ENCODE assay signal across 27 cellular contexts in the genomic region with DNA sequence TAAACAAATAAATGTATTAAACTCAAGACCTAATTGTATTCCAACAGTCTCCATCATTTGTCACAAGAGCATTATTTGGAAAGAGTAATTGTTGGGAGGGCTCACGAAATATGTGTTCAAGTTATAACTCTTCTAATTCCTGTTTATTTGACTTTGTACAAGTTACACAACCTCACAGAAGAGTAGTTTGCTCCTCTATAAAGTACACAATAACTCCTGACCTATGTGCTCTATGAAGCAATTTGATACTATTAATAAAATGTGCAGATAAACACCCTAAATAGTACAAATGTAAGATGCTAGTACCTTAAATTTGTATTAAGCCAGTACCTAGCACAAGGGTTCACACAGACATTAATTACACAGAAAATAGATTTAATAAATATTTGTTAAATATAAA.
"Had no signal": no experiment of that assay in that cellular context is flagged by ENCODE, and none has a peak within 500 bp of the region (broad histone marks: within the 10 kb centered on the region; RNA-seq: fewer than 3 reads in every experiment).

No MANE protein-coding gene starts in this region.

- H3K9ac ChIP-seq: neural progenitor cell, parathyroid adenoma had no signal

- H3K27ac ChIP-seq: neural progenitor cell, neutrophil, parathyroid adenoma, psoas muscle, sigmoid colon, tibial nerve, uterus had no signal

- H2AFZ ChIP-seq: neural progenitor cell, parathyroid adenoma had no signal

- FAIRE-seq: islet of Langerhans, kidney had no signal

- H3K4me1 ChIP-seq: neural progenitor cell, parathyroid adenoma, psoas muscle, sigmoid colon, tibial nerve, uterus had no signal

- H3K79me2 ChIP-seq: parathyroid adenoma had no signal

- H3K9me3 ChIP-seq: neutrophil, psoas muscle, sigmoid colon, tibial nerve, uterus had no signal

- ATAC-seq: left colon; natural killer cell; psoas muscle; stimulated activated memory B cell treated with anti-CD40 and anti-IgM and Interleukin-4, amounts not matched to agents 10 μg/mL and 1 μg/mL and 100 μg/mL, for 72 hours; stimulated activated naive CD8-positive, alpha-beta T cell treated with anti-CD3 and anti-CD28 coated beads, Interleukin-15, amount 100 ng/mL, for 72 hours had no signal

- H3K27me3 ChIP-seq: neural progenitor cell, neutrophil, sigmoid colon, tibial nerve, uterus had no signal

- DNase-seq: hypothalamus; immature natural killer cell; kidney; left colon; mesendoderm; naive B cell; natural killer cell; nephron progenitor cell; occipital lobe; psoas muscle; sigmoid colon; stimulated activated CD4-positive, alpha-beta T cell treated with anti-CD3 and anti-CD28 coated beads, Interleukin-1b, Interleukin-23, amount 100 ng/mL, for 48 hours; stimulated activated CD4-positive, alpha-beta T cell treated with anti-CD3 and anti-CD28 coated beads, Interleukin-2, amount 100 ng/mL, for 48 hours; stimulated activated CD4-positive, alpha-beta T cell treated with anti-CD3 and anti-CD28 coated beads, Interleukin-4, amount 100 ng/mL, for 4 hours; stimulated activated CD8-positive, alpha-beta memory T cell treated with anti-CD3 and anti-CD28 coated beads, Interleukin-4, amount 100 ng/mL, for 48 hours; stimulated activated naive CD4-positive, alpha-beta T cell treated with Interleukin-2 at 50 U/mL for 16 hours; stimulated activated naive CD8-positive, alpha-beta T cell treated with anti-CD3 and anti-CD28 coated beads, Interleukin-15, amount 100 ng/mL, for 72 hours; substantia nigra; uterus had no signal

- H3K4me2 ChIP-seq: neural progenitor cell, smooth muscle cell had no signal

- H3K36me3 ChIP-seq: neural progenitor cell, neutrophil, sigmoid colon, tibial nerve, uterus had no signal

- H3K4me3 ChIP-seq: lung, neural progenitor cell, psoas muscle, sigmoid colon, smooth muscle cell, tibial nerve, uterus had no signal
